Comparison of ENCODE assay signal across 8 cellular contexts in the genomic region with DNA sequence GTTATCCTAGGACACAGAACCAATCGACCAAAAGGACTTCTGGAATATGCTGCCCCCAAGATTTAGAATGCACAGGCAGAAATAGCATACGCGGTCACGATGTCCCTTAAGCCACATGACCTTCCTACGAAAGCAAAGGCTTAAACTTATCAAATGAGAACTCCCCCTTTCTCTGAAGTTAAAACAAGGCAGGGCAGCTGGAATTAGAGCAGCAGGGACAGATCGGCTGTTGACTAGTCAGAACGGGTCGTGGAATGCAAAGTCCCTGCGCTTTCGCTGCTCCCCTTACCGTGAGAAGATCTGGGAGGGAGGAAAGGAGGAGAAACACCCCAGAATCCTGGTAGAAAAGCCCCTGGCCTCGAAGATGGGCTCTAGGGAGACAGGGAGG. TPM values are rescaled to one million over a fixed set of nuclear protein-coding genes. Genes with fewer than 3 reads are reported as not detected.
DNase-seq lines count a peak whose midpoint lies in the region; ATAC-seq lines count a peak whose summit lies in the region.

No MANE protein-coding gene starts in this region.

- no peak overlapping the region for H3K27ac Mint-ChIP-seq in activated T-helper 17 cell treated with anti-CD3 and anti-CD28 coated beads, Interleukin-2, amount 50 U/mL, for 72 hours

- H3K9me3 Mint-ChIP-seq in activated T-helper 17 cell treated with anti-CD3 and anti-CD28 coated beads, Interleukin-2, amount 50 U/mL, for 72 hours = no peaks in the 10 kb centered on the region

- peak; percentile 90 for DNase-seq in DMS53 (lab: John Stamatoyannopoulos, UW)
- DNase-seq in NCI-H748 (lab: John Stamatoyannopoulos, UW; ENCODE audit: unreplicated experiment) = peak; percentile 96
- peak; percentile 62 for DNase-seq in germinal center (ENCODE audit: low spot score)
- peak; percentile 74 for DNase-seq in non-pigmented ciliary epithelial cell (ENCODE audit: low read depth)

- H3K27me3 Mint-ChIP-seq in activated T-helper 17 cell treated with anti-CD3 and anti-CD28 coated beads, Interleukin-2, amount 50 U/mL, for 72 hours = no peaks in the 10 kb centered on the region

- peaks cover 7% of the 10 kb centered on the region for H3K4me1 Mint-ChIP-seq in activated T-helper 17 cell treated with anti-CD3 and anti-CD28 coated beads, Interleukin-2, amount 50 U/mL, for 72 hours

- ATAC-seq in GM19452 (IDR thresholded peaks at IDR 0.05; ENCODE audit: unreplicated experiment) (peak; percentile 18), HG03558 (IDR thresholded peaks at IDR 0.05; ENCODE audit: extremely low read depth, unreplicated experiment) (peak; percentile 10), HG03469 (IDR thresholded peaks at IDR 0.05; ENCODE audit: unreplicated experiment) (no peak)
- peak; percentile 50 for ATAC-seq in activated T-helper 17 cell treated with anti-CD3 and anti-CD28 coated beads, Interleukin-2, amount 50 U/mL, for 72 hours (replicated peaks)

- H3K4me3 Mint-ChIP-seq in activated T-helper 17 cell treated with anti-CD3 and anti-CD28 coated beads, Interleukin-2, amount 50 U/mL, for 72 hours = no peak overlapping the region

- H3K36me3 Mint-ChIP-seq in activated T-helper 17 cell treated with anti-CD3 and anti-CD28 coated beads, Interleukin-2, amount 50 U/mL, for 72 hours (ENCODE audit: low read depth) = peaks cover 16% of the 10 kb centered on the region

RNA-seq across cellular contexts. Expression of gene USPL1, which starts 0.8 kb away (rescaled TPM):
- 10 to 100 TPM; 17.3 to 18.6 TPM for total RNA-seq in activated T-helper 17 cell treated with anti-CD3 and anti-CD28 coated beads, Interleukin-2, amount 50 U/mL, for 72 hours
